1 cellular context compared by ENCODE assay signal in the genomic region with DNA sequence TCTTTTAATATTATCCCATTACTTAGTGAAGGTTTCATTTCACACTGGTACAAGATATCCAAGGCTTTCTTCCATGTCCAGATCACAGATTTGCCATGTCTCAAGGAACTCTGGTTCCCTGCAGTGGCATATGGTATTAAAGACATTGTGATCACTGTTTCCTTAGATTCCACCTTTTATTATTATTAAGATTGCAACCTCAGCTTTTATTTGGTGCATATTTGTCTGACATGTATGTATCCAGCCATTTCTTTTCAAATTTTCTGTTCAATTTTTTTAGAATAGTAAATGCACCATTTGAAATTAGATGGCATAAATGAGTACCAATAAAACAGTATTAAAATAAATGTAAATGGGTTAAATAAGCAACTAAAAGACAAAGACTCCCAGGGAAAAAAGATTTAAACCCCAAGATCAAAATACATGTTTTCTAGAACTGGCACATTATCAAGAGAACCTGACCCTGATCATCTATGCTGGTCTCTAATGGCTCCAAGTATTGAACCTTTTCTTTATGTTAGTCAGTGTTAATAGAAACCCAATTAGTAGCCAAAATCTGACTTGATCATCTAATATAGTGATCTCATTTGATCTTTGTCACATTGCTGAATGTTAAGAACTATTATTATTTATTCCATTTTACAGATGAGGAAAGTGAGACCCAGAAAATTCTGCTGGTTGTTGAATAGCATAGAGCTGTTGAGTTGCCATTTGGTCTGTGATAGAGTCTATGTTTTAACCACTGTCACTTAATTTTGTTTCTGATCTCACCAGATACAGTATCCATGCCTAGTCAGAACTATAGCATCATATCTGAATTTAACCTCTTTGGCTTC.
TF ChIP-seq lines count a peak whose summit lies in the region.

A gene with protein sequence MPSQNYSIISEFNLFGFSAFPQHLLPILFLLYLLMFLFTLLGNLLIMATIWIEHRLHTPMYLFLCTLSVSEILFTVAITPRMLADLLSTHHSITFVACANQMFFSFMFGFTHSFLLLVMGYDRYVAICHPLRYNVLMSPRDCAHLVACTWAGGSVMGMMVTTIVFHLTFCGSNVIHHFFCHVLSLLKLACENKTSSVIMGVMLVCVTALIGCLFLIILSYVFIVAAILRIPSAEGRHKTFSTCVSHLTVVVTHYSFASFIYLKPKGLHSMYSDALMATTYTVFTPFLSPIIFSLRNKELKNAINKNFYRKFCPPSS (plus strand): TSS at position 786 of the 836 bp plus-strand sequence. CDS start 0 bp downstream, at position 786.

TF ChIP-seq in K562, 482 proteins besides CTCF, POLR2A, EP300 and RAD21 (continued from another document):
- TF ChIP-seq RNF219 (CRISPR knock-in tag; IDR thresholded peaks at IDR 0.05), result no peak
- TF ChIP-seq TAF9B (IDR thresholded peaks at IDR 0.05; ENCODE audit: partially characterized antibody), result no peak
- TF ChIP-seq ZNF316 (IDR thresholded peaks at IDR 0.05), result peak; percentile 53
